ENCODE assay signal across 10 cellular contexts in the genomic region with DNA sequence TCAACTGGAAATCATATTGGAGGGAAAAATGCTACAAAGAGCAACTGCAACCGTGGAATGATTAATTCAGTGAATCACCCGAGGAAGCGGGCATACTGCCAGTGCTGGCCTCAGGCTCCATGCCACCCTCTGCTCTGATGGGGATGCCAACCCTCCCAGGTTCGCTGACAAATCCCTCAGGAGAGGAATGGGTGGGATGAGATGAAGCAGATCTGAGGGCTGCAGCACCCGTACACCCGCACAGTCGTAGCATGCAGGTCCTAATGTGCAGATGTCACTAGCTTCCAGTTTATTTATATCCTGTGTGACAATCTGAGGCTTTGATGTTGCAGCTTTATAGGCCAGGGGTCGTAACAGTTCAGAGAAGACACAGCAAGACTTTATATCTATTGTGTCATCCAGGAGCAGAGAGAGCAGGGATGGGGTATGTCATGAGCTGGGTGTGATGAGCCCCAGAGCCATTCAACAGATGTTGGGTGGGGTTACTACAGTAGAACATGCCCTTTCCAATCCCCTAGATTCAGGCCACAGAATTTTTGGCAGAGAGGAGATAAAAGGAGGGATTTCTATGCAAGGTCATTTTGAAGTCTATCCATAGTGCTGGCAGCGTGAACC. TPM values are rescaled to one million over a fixed set of nuclear protein-coding genes. Genes with fewer than 3 reads are reported as not detected.
DNase-seq lines count a peak whose midpoint lies in the region; TF ChIP-seq lines count a peak whose summit lies in the region.
"Had no signal": no experiment of that assay in that cellular context is flagged by ENCODE, and none has a peak within 500 bp of the region (broad histone marks: within the 10 kb centered on the region; RNA-seq: fewer than 3 reads in every experiment).

No MANE protein-coding gene starts in this region.

- peak overlapping the region; percentile 50 for H3K9ac ChIP-seq in neuronal stem cell (ENCODE audit: low read depth, low read length, poor library complexity)

- no peak overlapping the region for H2BK5ac ChIP-seq in neuronal stem cell (ENCODE audit: low read length)

- no peaks in the 10 kb centered on the region for H3K36me3 ChIP-seq in neuronal stem cell (replicated peaks in 1 of 2; ENCODE audit: control insufficient read depth in 2 of 2, insufficient read depth in 2 of 2, low read length in 2 of 2)
- H3K36me3 ChIP-seq in brain microvascular endothelial cell (replicated peaks) = no peaks in the 10 kb centered on the region

- no peak overlapping the region for H2BK120ac ChIP-seq in neuronal stem cell (ENCODE audit: low read depth, low read length)

- no peak for TF ChIP-seq CTCF in epithelial cell of proximal tubule (conservative IDR thresholded peaks at IDR 0.05; ENCODE audit: low read depth, low read length)
- no peak for TF ChIP-seq CTCF in coronary artery (IDR thresholded peaks at IDR 0.05)
- no peak for TF ChIP-seq CTCF in brain microvascular endothelial cell (IDR thresholded peaks at IDR 0.05; ENCODE audit: low read depth, low read length, missing control alignments)
- TF ChIP-seq CTCF in type B pancreatic cell (conservative IDR thresholded peaks at IDR 0.05) = no peak

- DNase-seq in Daoy (ENCODE audit: low read depth) (peak; percentile 83), NCI-H446 treated with DMSO at 0.1 percent for 48 hours (lab: John Stamatoyannopoulos, UW) (peak; percentile 59), epithelial cell of proximal tubule (ENCODE audit: low read depth) (peak; percentile 39), neuronal stem cell (ENCODE audit: low spot score) (no peak), coronary artery (ENCODE audit: low spot score) (no peak), brain microvascular endothelial cell (no peak), type B pancreatic cell (ENCODE audit: extremely low spot score, unreplicated experiment) (no peak)
- no peak for DNase-seq in activated CD4-positive, alpha-beta memory T cell treated with anti-CD3 and anti-CD28 coated beads, Interleukin-2, amount 10 ng/mL, durations not matched to agents 7 days and 5 days
- DNase-seq: activated CD4-positive, CD25-positive, alpha-beta regulatory T cell treated with anti-CD3 and anti-CD28 coated beads, Interleukin-2, amount 50 U/mL, for 72 hours had no signal

- no peak overlapping the region for H3K4me3 Mint-ChIP-seq in activated CD4-positive, alpha-beta memory T cell treated with anti-CD3 and anti-CD28 coated beads, Interleukin-2, amount 10 ng/mL, durations not matched to agents 7 days and 5 days
- H3K4me3 Mint-ChIP-seq in type B pancreatic cell = no peak overlapping the region
- H3K4me3 Mint-ChIP-seq: dendritic cell treated with granulocyte-macrophage colony-stimulating factor and Interleukin-4, amounts not matched to agents 40 ng/mL and 50 ng/mL, for 4 days had no signal

- no peak overlapping the region for H3K4me3 ChIP-seq in epithelial cell of proximal tubule (ENCODE audit: low read depth, low read length)
- no peak overlapping the region for H3K4me3 ChIP-seq in neuronal stem cell (ENCODE audit: low read length in 2 of 2)
- no peak overlapping the region for H3K4me3 ChIP-seq in coronary artery
- no peak overlapping the region for H3K4me3 ChIP-seq in brain microvascular endothelial cell (ENCODE audit: low read depth, low read length)

- H3K9me3 ChIP-seq in neuronal stem cell (replicated peaks in 1 of 2; ENCODE audit: control insufficient read depth in 2 of 2, insufficient read depth in 1 of 2, low read depth in 1 of 2, low read length in 2 of 2) = no peaks in the 10 kb centered on the region

- no peak overlapping the region for H2AK5ac ChIP-seq in neuronal stem cell (ENCODE audit: low read depth, low read length)

- peaks cover 2% of the 10 kb centered on the region for H3K79me1 ChIP-seq in neuronal stem cell (ENCODE audit: low read depth, low read length)

- in situ Hi-C loops in brain microvascular endothelial cell (cut with HindIII; ENCODE audit: low pct_ligation_motif_present, low sequenced_read_pairs) = no loop called here

- no peak overlapping the region for H2BK12ac ChIP-seq in neuronal stem cell (ENCODE audit: low read length)

- CTCF ChIA-PET in activated CD4-positive, alpha-beta memory T cell treated with anti-CD3 and anti-CD28 coated beads, Interleukin-2, amount 10 ng/mL, durations not matched to agents 7 days and 5 days (lab: Charles Lee) = interaction anchor here (0.6 kb wide), 1 partner anchor 26 kb away, joined by 3 read pairs; no protein-coding TSS in a partner anchor

- H3K27me3 ChIP-seq in neuronal stem cell (ENCODE audit: control insufficient read depth in 3 of 3, insufficient read depth in 3 of 3, low read depth in 1 of 3, low read length in 3 of 3) (no peaks in the 10 kb centered on the region), brain microvascular endothelial cell (replicated peaks) (no peaks in the 10 kb centered on the region)

- no peak overlapping the region for H3K18ac ChIP-seq in neuronal stem cell (ENCODE audit: low read length)

- no peak overlapping the region for H3K4me2 ChIP-seq in neuronal stem cell (ENCODE audit: insufficient read depth, low read length, poor library complexity, severe bottlenecking)

- no peak overlapping the region for H3K27ac Mint-ChIP-seq in activated CD4-positive, alpha-beta memory T cell treated with anti-CD3 and anti-CD28 coated beads, Interleukin-2, amount 10 ng/mL, durations not matched to agents 7 days and 5 days
- no peak overlapping the region for H3K27ac Mint-ChIP-seq in type B pancreatic cell
- H3K27ac Mint-ChIP-seq: dendritic cell treated with granulocyte-macrophage colony-stimulating factor and Interleukin-4, amounts not matched to agents 40 ng/mL and 50 ng/mL, for 4 days had no signal

- H2AFZ ChIP-seq in neuronal stem cell (ENCODE audit: low read length) = no peak overlapping the region

- no CpG with 5 or more reads among the region's 9 CpGs for WGBS in neuronal stem cell (ENCODE audit: extremely low coverage in 2 of 2, insufficient read length in 2 of 2, insufficient replicate concordance in 1 of 2), 2 donors

- H3K23ac ChIP-seq in neuronal stem cell (ENCODE audit: low read depth, low read length, poor library complexity) = no peak overlapping the region

- H2BK15ac ChIP-seq in neuronal stem cell (ENCODE audit: low read length) = no peak overlapping the region

- no peaks in the 10 kb centered on the region for H3K9me3 Mint-ChIP-seq in activated CD4-positive, alpha-beta memory T cell treated with anti-CD3 and anti-CD28 coated beads, Interleukin-2, amount 10 ng/mL, durations not matched to agents 7 days and 5 days
- no peaks in the 10 kb centered on the region for H3K9me3 Mint-ChIP-seq in type B pancreatic cell
- H3K9me3 Mint-ChIP-seq: dendritic cell treated with granulocyte-macrophage colony-stimulating factor and Interleukin-4, amounts not matched to agents 40 ng/mL and 50 ng/mL, for 4 days had no signal

- H4K8ac ChIP-seq in neuronal stem cell (ENCODE audit: low read depth, low read length) = no peak overlapping the region

- peaks cover 4 to 6% of the 10 kb centered on the region in 2 donors for H3K4me1 ChIP-seq in neuronal stem cell (ENCODE audit: control insufficient read depth in 2 of 2, insufficient read depth in 1 of 2, low read depth in 1 of 2, low read length in 2 of 2)

- POLR2A ChIA-PET in activated CD4-positive, alpha-beta memory T cell treated with anti-CD3 and anti-CD28 coated beads, Interleukin-2, amount 10 ng/mL, durations not matched to agents 7 days and 5 days (lab: Charles Lee) = interaction anchor here (0.9 kb wide), 1 partner anchor 10 kb away, joined by 3 read pairs; no protein-coding TSS in a partner anchor

- H3K27me3 Mint-ChIP-seq in activated CD4-positive, alpha-beta memory T cell treated with anti-CD3 and anti-CD28 coated beads, Interleukin-2, amount 10 ng/mL, durations not matched to agents 7 days and 5 days = no peaks in the 10 kb centered on the region
- H3K27me3 Mint-ChIP-seq in type B pancreatic cell = no peaks in the 10 kb centered on the region
- H3K27me3 Mint-ChIP-seq: dendritic cell treated with granulocyte-macrophage colony-stimulating factor and Interleukin-4, amounts not matched to agents 40 ng/mL and 50 ng/mL, for 4 days had no signal

- H3K36me3 Mint-ChIP-seq in activated CD4-positive, alpha-beta memory T cell treated with anti-CD3 and anti-CD28 coated beads, Interleukin-2, amount 10 ng/mL, durations not matched to agents 7 days and 5 days (ENCODE audit: low read depth) = peaks cover 90% of the 10 kb centered on the region
- H3K36me3 Mint-ChIP-seq in type B pancreatic cell = peaks cover 6% of the 10 kb centered on the region

- no peak overlapping the region for H3K4ac ChIP-seq in neuronal stem cell (ENCODE audit: low read length)

- peaks cover 18% of the 10 kb centered on the region for H3K4me1 Mint-ChIP-seq in activated CD4-positive, alpha-beta memory T cell treated with anti-CD3 and anti-CD28 coated beads, Interleukin-2, amount 10 ng/mL, durations not matched to agents 7 days and 5 days
- peaks cover 12% of the 10 kb centered on the region for H3K4me1 Mint-ChIP-seq in type B pancreatic cell (ENCODE audit: unreplicated experiment)

- H4K91ac ChIP-seq in neuronal stem cell (ENCODE audit: low read depth, low read length, poor library complexity) = peak overlapping the region; percentile 67

- H3K14ac ChIP-seq in neuronal stem cell (ENCODE audit: low read length) = no peak overlapping the region

- H3K27ac ChIP-seq in neuronal stem cell (replicated peaks; ENCODE audit: low read length) (no peak overlapping the region), coronary artery (no peak overlapping the region), brain microvascular endothelial cell (no peak overlapping the region)

RNA-seq across cellular contexts. Expression of a gene that starts 44.6 kb away (rescaled TPM):
- total RNA-seq in Daoy (2014; rRNA removed; shearing (Covaris generic)) = 0.03 and 0.17 TPM in 2 replicates
- total RNA-seq in epithelial cell of proximal tubule = 52.9 and 104 TPM in 2 replicates
- polyA plus RNA-seq in neuronal stem cell (2013, experiment 1 of 2) = 0.49 TPM
- polyA plus RNA-seq in neuronal stem cell (2013, experiment 2 of 2) = 0.46 TPM
- total RNA-seq in activated CD4-positive, alpha-beta memory T cell treated with anti-CD3 and anti-CD28 coated beads, Interleukin-2, amount 10 ng/mL, durations not matched to agents 7 days and 5 days = 100 to 1,000 TPM; 122 to 126 TPM
- 55.9 and 89.4 TPM in 2 replicates for total RNA-seq in type B pancreatic cell (ENCODE audit: low replicate concordance)

Comparison
In these comparisons a context has a peak if more than half of its experiments do, and no peak if none do; other contexts are left out.
1. DNase-seq: peak in Daoy (single experiment), NCI-H446 treated with DMSO at 0.1 percent for 48 hours (single experiment) and epithelial cell of proximal tubule (single experiment); none in neuronal stem cell (single experiment), coronary artery (single experiment), activated CD4-positive, alpha-beta memory T cell treated with anti-CD3 and anti-CD28 coated beads, Interleukin-2, amount 10 ng/mL, durations not matched to agents 7 days and 5 days (single experiment), brain microvascular endothelial cell (single experiment) and type B pancreatic cell (single experiment).
2. RNA of a gene that starts 44.6 kb away (total RNA-seq): 122 to 126 TPM in activated CD4-positive, alpha-beta memory T cell treated with anti-CD3 and anti-CD28 coated beads, Interleukin-2, amount 10 ng/mL, durations not matched to agents 7 days and 5 days, 52.9 to 104 TPM in epithelial cell of proximal tubule and 55.9 to 89.4 TPM in type B pancreatic cell; 0.03 to 0.17 TPM in Daoy; every median in the first group is over 10 times any median in the second.